Comparison of ENCODE assay signal across 1 cellular context in genomic region chr3:126551066-126551838, GRCh38.
TF ChIP-seq lines count a peak whose summit lies in the region.

No MANE protein-coding gene starts in this region.

TF ChIP-seq in HepG2, 621 proteins besides CTCF, POLR2A, EP300 and RAD21:
- TF ChIP-seq HOXA5 (CRISPR knock-in tag; IDR thresholded peaks at IDR 0.05) = no peak
